1 cellular context compared by ENCODE assay signal in the genomic region with DNA sequence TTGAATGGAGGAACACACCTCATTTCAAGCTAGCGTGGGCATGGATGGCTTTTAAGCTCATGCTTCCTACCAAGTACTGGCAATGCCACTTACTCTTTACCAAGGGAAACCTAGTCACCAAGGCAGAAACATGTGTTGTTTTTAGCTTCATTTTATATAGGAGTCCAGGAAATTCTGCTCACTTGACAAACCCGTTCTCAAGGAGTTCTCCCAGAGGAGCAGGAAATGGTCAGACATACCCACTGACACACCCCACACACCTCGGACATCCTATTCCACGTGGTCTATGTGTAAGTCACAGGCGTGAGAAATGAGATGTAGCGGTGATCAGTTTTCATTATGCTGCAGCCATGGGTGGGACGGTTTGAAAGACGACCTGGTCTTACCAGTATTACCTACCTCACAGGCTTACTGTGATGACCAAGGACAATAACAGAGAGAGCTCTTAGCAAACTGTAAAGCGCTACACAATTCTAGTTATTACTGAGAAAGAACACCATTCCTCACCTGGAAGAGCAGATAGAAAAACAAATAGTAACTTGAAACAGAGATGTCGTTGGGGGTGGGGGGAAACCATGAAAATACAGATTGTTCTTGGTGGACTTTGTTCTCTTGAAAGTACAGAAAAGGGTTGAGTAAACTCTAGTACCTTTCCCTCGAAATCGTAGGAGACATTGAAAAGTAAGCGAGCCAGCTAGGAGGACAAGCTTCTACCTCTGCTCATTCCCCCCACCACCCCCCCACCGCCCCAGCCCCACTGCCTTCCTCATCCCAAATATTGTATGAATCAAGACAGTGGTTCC.
A peak's percentile ranks its signal among the peaks of the same experiment; 100 is the strongest.
TF ChIP-seq lines count a peak whose summit lies in the region.

No MANE protein-coding gene starts in this region.

TF ChIP-seq in HepG2, 621 proteins besides CTCF, POLR2A, EP300 and RAD21 (continued from another document and continues in another):
- TF ChIP-seq ZFX (CRISPR knock-in tag; IDR thresholded peaks at IDR 0.05; ENCODE audit: low read depth) (no peak), DMAP1 (CRISPR knock-in tag; IDR thresholded peaks at IDR 0.05) (0 out of 2 replicates have a peak, but pooled peaks have one; percentile 28), PITX1 (CRISPR knock-in tag; IDR thresholded peaks at IDR 0.05) (0 out of 2 replicates have a peak, but pooled peaks have one; percentile 47), FOXP1 (IDR thresholded peaks at IDR 0.05) (no peak), FOXP1 (CRISPR knock-in tag; IDR thresholded peaks at IDR 0.05) (peak; percentile 37; the same call in 1 of the 2 replicates), MED8 (CRISPR knock-in tag; IDR thresholded peaks at IDR 0.05; ENCODE audit: insufficient replicate concordance) (peak; percentile 69), ZNF230 (CRISPR knock-in tag; IDR thresholded peaks at IDR 0.05) (0 out of 2 replicates have a peak, but pooled peaks have one; percentile 36), HNF4G (IDR thresholded peaks at IDR 0.05; ENCODE audit: borderline replicate concordance, low read depth, low read length) (peak; percentile 94), HNF4G (CRISPR knock-in tag; IDR thresholded peaks at IDR 0.05; ENCODE audit: borderline replicate concordance, low read depth) (peak; percentile 50; the same call in 1 of the 2 replicates), NFIC (IDR thresholded peaks at IDR 0.05; ENCODE audit: low read length) (peak; percentile 6; the same call in 1 of the 2 replicates), CREM (IDR thresholded peaks at IDR 0.05) (peak; percentile 65; the same call in 1 of the 2 replicates), CREM (CRISPR knock-in tag; IDR thresholded peaks at IDR 0.05) (no peak), CENPT (CRISPR knock-in tag; IDR thresholded peaks at IDR 0.05; ENCODE audit: low read depth) (no peak), FOXO1 (CRISPR knock-in tag; IDR thresholded peaks at IDR 0.05) (no peak), MXI1 (IDR thresholded peaks at IDR 0.05; ENCODE audit: borderline replicate concordance, low read depth, low read length) (0 out of 3 replicates have a peak, but pooled peaks have one; percentile 7), ZNF737 (CRISPR knock-in tag; IDR thresholded peaks at IDR 0.05; ENCODE audit: borderline replicate concordance) (no peak), FOXA3 (CRISPR knock-in tag; IDR thresholded peaks at IDR 0.05) (peak; percentile 66), ZNF841 (CRISPR knock-in tag; IDR thresholded peaks at IDR 0.05; ENCODE audit: borderline replicate concordance) (0 out of 2 replicates have a peak, but pooled peaks have one; percentile 24), SP5 (CRISPR knock-in tag; IDR thresholded peaks at IDR 0.05; ENCODE audit: borderline replicate concordance, low read depth) (peak; percentile 70; the same call in 1 of the 2 replicates), ZNF713 (CRISPR knock-in tag; IDR thresholded peaks at IDR 0.05) (no peak), JUND (CRISPR knock-in tag; IDR thresholded peaks at IDR 0.05) (peak; percentile 28; the same call in 1 of the 2 replicates), SALL2 (CRISPR knock-in tag; IDR thresholded peaks at IDR 0.05) (no peak; the same call in 1 of the 2 replicates), YY1 (IDR thresholded peaks at IDR 0.05; ENCODE audit: insufficient read depth, insufficient replicate concordance, low read depth, low read length) (peak; percentile 0), ZNF335 (CRISPR knock-in tag; IDR thresholded peaks at IDR 0.05) (0 out of 2 replicates have a peak, but pooled peaks have one; percentile 37), IRF2 (CRISPR knock-in tag; IDR thresholded peaks at IDR 0.05) (peak; percentile 25), KLF6 (CRISPR knock-in tag; IDR thresholded peaks at IDR 0.05) (0 out of 2 replicates have a peak, but pooled peaks have one; percentile 21), SOX13 (IDR thresholded peaks at IDR 0.05) (no peak; the same call in 1 of the 2 replicates), SOX13 (CRISPR knock-in tag; conservative IDR thresholded peaks at IDR 0.05 in 1 of 2, IDR thresholded peaks at IDR 0.05 in 1 of 2) (peak in 1 of 2 experiments; percentile 91; a peak in 2 of 4 replicates), SOX6 (IDR thresholded peaks at IDR 0.05) (no peak), SOX6 (CRISPR knock-in tag; IDR thresholded peaks at IDR 0.05) (peak; percentile 93), FOXA1 (IDR thresholded peaks at IDR 0.05) (no peak), FOXA1 (CRISPR knock-in tag; IDR thresholded peaks at IDR 0.05) (peak; percentile 71), HNRNPLL (IDR thresholded peaks at IDR 0.05; ENCODE audit: low read depth, low read length, poor library complexity, severe bottlenecking) (no peak), TP53 (CRISPR knock-in tag; conservative IDR thresholded peaks at IDR 0.05) (0 out of 2 replicates have a peak, but pooled peaks have one; percentile 16), RARA (CRISPR knock-in tag; IDR thresholded peaks at IDR 0.05) (peak; percentile 72), ZMAT3 (CRISPR knock-in tag; conservative IDR thresholded peaks at IDR 0.05) (peak; percentile 19; the same call in 1 of the 2 replicates), RBM39 (IDR thresholded peaks at IDR 0.05; ENCODE audit: low read depth, low read length, poor library complexity, severe bottlenecking) (no peak)
- TF ChIP-seq, protein P1, sequence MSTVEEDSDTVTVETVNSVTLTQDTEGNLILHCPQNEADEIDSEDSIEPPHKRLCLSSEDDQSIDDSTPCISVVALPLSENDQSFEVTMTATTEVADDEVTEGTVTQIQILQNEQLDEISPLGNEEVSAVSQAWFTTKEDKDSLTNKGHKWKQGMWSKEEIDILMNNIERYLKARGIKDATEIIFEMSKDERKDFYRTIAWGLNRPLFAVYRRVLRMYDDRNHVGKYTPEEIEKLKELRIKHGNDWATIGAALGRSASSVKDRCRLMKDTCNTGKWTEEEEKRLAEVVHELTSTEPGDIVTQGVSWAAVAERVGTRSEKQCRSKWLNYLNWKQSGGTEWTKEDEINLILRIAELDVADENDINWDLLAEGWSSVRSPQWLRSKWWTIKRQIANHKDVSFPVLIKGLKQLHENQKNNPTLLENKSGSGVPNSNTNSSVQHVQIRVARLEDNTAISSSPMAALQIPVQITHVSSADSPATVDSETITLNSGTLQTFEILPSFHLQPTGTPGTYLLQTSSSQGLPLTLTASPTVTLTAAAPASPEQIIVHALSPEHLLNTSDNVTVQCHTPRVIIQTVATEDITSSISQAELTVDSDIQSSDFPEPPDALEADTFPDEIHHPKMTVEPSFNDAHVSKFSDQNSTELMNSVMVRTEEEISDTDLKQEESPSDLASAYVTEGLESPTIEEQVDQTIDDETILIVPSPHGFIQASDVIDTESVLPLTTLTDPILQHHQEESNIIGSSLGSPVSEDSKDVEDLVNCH (CRISPR knock-in tag; IDR thresholded peaks at IDR 0.05): 0 out of 2 replicates have a peak, but pooled peaks have one; percentile 45
- TF ChIP-seq, protein P2, sequence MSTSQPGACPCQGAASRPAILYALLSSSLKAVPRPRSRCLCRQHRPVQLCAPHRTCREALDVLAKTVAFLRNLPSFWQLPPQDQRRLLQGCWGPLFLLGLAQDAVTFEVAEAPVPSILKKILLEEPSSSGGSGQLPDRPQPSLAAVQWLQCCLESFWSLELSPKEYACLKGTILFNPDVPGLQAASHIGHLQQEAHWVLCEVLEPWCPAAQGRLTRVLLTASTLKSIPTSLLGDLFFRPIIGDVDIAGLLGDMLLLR (CRISPR knock-in tag; IDR thresholded peaks at IDR 0.05): 0 out of 2 replicates have a peak, but pooled peaks have one; percentile 54
- TF ChIP-seq, protein P3, sequence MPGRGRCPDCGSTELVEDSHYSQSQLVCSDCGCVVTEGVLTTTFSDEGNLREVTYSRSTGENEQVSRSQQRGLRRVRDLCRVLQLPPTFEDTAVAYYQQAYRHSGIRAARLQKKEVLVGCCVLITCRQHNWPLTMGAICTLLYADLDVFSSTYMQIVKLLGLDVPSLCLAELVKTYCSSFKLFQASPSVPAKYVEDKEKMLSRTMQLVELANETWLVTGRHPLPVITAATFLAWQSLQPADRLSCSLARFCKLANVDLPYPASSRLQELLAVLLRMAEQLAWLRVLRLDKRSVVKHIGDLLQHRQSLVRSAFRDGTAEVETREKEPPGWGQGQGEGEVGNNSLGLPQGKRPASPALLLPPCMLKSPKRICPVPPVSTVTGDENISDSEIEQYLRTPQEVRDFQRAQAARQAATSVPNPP (CRISPR knock-in tag; IDR thresholded peaks at IDR 0.05): 0 out of 2 replicates have a peak, but pooled peaks have one; percentile 61
- TF ChIP-seq, protein P4, sequence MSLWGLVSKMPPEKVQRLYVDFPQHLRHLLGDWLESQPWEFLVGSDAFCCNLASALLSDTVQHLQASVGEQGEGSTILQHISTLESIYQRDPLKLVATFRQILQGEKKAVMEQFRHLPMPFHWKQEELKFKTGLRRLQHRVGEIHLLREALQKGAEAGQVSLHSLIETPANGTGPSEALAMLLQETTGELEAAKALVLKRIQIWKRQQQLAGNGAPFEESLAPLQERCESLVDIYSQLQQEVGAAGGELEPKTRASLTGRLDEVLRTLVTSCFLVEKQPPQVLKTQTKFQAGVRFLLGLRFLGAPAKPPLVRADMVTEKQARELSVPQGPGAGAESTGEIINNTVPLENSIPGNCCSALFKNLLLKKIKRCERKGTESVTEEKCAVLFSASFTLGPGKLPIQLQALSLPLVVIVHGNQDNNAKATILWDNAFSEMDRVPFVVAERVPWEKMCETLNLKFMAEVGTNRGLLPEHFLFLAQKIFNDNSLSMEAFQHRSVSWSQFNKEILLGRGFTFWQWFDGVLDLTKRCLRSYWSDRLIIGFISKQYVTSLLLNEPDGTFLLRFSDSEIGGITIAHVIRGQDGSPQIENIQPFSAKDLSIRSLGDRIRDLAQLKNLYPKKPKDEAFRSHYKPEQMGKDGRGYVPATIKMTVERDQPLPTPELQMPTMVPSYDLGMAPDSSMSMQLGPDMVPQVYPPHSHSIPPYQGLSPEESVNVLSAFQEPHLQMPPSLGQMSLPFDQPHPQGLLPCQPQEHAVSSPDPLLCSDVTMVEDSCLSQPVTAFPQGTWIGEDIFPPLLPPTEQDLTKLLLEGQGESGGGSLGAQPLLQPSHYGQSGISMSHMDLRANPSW (CRISPR knock-in tag; IDR thresholded peaks at IDR 0.05; ENCODE audit: borderline replicate concordance): 0 out of 2 replicates have a peak, but pooled peaks have one; percentile 42
- TF ChIP-seq, protein P5, sequence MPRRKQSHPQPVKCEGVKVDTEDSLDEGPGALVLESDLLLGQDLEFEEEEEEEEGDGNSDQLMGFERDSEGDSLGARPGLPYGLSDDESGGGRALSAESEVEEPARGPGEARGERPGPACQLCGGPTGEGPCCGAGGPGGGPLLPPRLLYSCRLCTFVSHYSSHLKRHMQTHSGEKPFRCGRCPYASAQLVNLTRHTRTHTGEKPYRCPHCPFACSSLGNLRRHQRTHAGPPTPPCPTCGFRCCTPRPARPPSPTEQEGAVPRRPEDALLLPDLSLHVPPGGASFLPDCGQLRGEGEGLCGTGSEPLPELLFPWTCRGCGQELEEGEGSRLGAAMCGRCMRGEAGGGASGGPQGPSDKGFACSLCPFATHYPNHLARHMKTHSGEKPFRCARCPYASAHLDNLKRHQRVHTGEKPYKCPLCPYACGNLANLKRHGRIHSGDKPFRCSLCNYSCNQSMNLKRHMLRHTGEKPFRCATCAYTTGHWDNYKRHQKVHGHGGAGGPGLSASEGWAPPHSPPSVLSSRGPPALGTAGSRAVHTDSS (CRISPR knock-in tag; conservative IDR thresholded peaks at IDR 0.05): no peak
- TF ChIP-seq, protein P6, sequence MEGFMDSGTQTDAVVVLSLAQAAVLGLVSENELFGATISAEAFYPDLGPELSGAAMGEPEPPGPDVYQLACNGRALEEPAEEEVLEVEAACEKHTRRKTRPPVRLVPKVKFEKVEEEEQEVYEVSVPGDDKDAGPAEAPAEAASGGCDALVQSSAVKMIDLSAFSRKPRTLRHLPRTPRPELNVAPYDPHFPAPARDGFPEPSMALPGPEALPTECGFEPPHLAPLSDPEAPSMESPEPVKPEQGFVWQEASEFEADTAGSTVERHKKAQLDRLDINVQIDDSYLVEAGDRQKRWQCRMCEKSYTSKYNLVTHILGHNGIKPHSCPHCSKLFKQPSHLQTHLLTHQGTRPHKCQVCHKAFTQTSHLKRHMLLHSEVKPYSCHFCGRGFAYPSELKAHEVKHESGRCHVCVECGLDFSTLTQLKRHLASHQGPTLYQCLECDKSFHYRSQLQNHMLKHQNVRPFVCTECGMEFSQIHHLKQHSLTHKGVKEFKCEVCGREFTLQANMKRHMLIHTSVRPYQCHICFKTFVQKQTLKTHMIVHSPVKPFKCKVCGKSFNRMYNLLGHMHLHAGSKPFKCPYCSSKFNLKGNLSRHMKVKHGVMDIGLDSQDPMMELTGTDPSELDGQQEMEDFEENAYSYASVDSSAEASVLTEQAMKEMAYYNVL (CRISPR knock-in tag; IDR thresholded peaks at IDR 0.05; ENCODE audit: borderline replicate concordance): peak; percentile 88
- TF ChIP-seq, protein P7, sequence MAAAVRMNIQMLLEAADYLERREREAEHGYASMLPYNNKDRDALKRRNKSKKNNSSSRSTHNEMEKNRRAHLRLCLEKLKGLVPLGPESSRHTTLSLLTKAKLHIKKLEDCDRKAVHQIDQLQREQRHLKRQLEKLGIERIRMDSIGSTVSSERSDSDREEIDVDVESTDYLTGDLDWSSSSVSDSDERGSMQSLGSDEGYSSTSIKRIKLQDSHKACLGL (CRISPR knock-in tag; IDR thresholded peaks at IDR 0.05): 0 out of 2 replicates have a peak, but pooled peaks have one; percentile 41
- TF ChIP-seq, protein P8, sequence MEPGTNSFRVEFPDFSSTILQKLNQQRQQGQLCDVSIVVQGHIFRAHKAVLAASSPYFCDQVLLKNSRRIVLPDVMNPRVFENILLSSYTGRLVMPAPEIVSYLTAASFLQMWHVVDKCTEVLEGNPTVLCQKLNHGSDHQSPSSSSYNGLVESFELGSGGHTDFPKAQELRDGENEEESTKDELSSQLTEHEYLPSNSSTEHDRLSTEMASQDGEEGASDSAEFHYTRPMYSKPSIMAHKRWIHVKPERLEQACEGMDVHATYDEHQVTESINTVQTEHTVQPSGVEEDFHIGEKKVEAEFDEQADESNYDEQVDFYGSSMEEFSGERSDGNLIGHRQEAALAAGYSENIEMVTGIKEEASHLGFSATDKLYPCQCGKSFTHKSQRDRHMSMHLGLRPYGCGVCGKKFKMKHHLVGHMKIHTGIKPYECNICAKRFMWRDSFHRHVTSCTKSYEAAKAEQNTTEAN (CRISPR knock-in tag; conservative IDR thresholded peaks at IDR 0.05): no peak
- TF ChIP-seq, protein P9, sequence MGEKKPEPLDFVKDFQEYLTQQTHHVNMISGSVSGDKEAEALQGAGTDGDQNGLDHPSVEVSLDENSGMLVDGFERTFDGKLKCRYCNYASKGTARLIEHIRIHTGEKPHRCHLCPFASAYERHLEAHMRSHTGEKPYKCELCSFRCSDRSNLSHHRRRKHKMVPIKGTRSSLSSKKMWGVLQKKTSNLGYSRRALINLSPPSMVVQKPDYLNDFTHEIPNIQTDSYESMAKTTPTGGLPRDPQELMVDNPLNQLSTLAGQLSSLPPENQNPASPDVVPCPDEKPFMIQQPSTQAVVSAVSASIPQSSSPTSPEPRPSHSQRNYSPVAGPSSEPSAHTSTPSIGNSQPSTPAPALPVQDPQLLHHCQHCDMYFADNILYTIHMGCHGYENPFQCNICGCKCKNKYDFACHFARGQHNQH (CRISPR knock-in tag; IDR thresholded peaks at IDR 0.05): peak; percentile 87
- TF ChIP-seq, protein P10, sequence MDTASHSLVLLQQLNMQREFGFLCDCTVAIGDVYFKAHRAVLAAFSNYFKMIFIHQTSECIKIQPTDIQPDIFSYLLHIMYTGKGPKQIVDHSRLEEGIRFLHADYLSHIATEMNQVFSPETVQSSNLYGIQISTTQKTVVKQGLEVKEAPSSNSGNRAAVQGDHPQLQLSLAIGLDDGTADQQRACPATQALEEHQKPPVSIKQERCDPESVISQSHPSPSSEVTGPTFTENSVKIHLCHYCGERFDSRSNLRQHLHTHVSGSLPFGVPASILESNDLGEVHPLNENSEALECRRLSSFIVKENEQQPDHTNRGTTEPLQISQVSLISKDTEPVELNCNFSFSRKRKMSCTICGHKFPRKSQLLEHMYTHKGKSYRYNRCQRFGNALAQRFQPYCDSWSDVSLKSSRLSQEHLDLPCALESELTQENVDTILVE (CRISPR knock-in tag; IDR thresholded peaks at IDR 0.05): peak; percentile 38; the same call in 1 of the 2 replicates
